Comparison of ENCODE assay signal across 8 cellular contexts in the genomic region with DNA sequence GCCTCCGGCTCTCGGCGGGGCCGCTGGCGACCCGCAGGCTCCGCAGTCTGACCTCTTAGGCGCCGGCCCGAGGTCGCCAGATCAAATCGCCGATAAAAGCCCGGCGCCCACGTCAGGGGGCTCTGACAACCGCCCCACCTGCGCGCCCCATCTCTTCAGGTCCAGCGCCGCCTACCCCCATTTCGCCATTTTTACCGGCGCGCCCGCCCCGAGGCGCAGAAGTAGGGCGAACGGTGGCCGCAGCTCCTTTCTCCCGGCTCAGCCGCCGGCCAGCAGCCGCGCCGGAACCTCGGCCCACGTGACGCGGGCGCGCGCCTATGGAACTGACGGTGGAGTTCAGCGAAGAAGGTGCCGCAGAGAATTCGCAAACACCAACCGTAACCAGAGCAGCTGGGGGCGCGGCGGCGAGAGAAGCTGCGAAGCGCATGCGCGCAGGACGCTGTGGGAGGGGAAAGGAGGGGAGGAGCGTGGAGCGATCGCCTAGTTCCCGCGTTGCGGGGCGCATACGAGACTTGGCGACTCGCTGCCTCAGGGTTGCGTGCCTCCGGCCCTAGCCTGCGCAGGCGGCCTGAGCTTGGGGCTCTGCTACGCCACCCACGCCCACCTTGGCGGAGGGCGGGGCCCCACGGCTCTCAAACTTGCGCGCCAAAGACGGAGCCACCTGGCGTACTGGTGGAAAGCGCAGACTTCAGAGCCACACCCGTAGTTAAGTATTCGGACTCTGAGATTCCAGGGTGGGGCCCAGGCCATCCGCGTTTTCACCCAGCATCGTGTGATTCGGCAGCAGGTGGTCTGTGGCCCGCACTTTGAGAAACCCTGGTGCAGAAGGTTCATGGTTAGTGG. TPM values are rescaled to one million over a fixed set of nuclear protein-coding genes. Genes with fewer than 3 reads are reported as not detected.
A peak's percentile ranks its signal among the peaks of the same experiment; 100 is the strongest.
DNase-seq lines count a peak whose midpoint lies in the region; ATAC-seq and TF ChIP-seq lines count a peak whose summit lies in the region.

A gene with protein sequence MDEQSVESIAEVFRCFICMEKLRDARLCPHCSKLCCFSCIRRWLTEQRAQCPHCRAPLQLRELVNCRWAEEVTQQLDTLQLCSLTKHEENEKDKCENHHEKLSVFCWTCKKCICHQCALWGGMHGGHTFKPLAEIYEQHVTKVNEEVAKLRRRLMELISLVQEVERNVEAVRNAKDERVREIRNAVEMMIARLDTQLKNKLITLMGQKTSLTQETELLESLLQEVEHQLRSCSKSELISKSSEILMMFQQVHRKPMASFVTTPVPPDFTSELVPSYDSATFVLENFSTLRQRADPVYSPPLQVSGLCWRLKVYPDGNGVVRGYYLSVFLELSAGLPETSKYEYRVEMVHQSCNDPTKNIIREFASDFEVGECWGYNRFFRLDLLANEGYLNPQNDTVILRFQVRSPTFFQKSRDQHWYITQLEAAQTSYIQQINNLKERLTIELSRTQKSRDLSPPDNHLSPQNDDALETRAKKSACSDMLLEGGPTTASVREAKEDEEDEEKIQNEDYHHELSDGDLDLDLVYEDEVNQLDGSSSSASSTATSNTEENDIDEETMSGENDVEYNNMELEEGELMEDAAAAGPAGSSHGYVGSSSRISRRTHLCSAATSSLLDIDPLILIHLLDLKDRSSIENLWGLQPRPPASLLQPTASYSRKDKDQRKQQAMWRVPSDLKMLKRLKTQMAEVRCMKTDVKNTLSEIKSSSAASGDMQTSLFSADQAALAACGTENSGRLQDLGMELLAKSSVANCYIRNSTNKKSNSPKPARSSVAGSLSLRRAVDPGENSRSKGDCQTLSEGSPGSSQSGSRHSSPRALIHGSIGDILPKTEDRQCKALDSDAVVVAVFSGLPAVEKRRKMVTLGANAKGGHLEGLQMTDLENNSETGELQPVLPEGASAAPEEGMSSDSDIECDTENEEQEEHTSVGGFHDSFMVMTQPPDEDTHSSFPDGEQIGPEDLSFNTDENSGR (minus strand): TSS at position 418 of the 843 bp plus-strand sequence. CDS start 419 bp downstream, outside the sequence.

- ATAC-seq in GM18870 (IDR thresholded peaks at IDR 0.05; ENCODE audit: unreplicated experiment) (peak; percentile 81), HG03135 (IDR thresholded peaks at IDR 0.05; ENCODE audit: unreplicated experiment) (peak; percentile 92)

- no peaks in the 10 kb centered on the region for H3K27me3 ChIP-seq in breast epithelium

- TF ChIP-seq CTCF in AG04449 (IDR thresholded peaks at IDR 0.05; ENCODE audit: insufficient read depth, low read length, missing control alignments) (no peak), VCaP (conservative IDR thresholded peaks at IDR 0.05) (no peak), breast epithelium (IDR thresholded peaks at IDR 0.05) (no peak)

- DNase-seq in AG04449 (ENCODE audit: low read depth, low spot score) (peak; percentile 87), NCI-H2196 treated with DMSO at 0.1 percent for 48 hours (lab: John Stamatoyannopoulos, UW; ENCODE audit: unreplicated experiment) (peak; percentile 97), breast epithelium (ENCODE audit: low spot score in 2 of 2) (peak; percentile 89 to 96)

- H3K4me3 ChIP-seq in AG04449 (ENCODE audit: low read depth, low read length) (peak within 1 kb of the TSS; percentile 90), breast epithelium (peak within 1 kb of the TSS; percentile 73 to 96 (median 89)), iPS-18c (ENCODE audit: insufficient read depth, low read depth, low read length) (peak within 1 kb of the TSS; percentile 88), skin epidermis (peak within 1 kb of the TSS; percentile 52 to 99 (median 86))

- no peak for TF ChIP-seq POLR2A in breast epithelium (IDR thresholded peaks at IDR 0.05)

- CTCF ChIA-PET in AG04449 (lab: Yijun Ruan, JAX): interaction anchor here (0.5 to 1.2 kb wide), 5 partner anchors 12 to 1106 kb away, joined by 3 to 6 read pairs (median 3); no protein-coding TSS in a partner anchor

- H3K36me3 ChIP-seq in breast epithelium: no peaks in the 10 kb centered on the region

- POLR2A ChIA-PET in AG04449 (lab: Yijun Ruan, JAX): interaction anchor here (0.7 to 1.3 kb wide), 2 partner anchors 48 to 508 kb away, joined by 3 to 6 read pairs; a partner anchor contains a TSS

- intact Hi-C loops in breast epithelium (cut with DNase I; ENCODE audit: low total_unique reads): no loop called here

- H3K27ac ChIP-seq in VCaP (peak within 1 kb of the TSS; percentile 92), breast epithelium (peak within 1 kb of the TSS; percentile 89 to 90), skin epidermis (peak within 1 kb of the TSS; percentile 63 to 94 (median 87))

- H3K9me3 ChIP-seq in breast epithelium (no peaks in the 10 kb centered on the region), iPS-18c (ENCODE audit: control insufficient read depth, insufficient read depth, low read length) (no peaks in the 10 kb centered on the region)

- H3K4me1 ChIP-seq in breast epithelium: peaks cover 0 to 6% of the 10 kb centered on the region in 2 donors

RNA-seq across cellular contexts. Expression of the gene that starts here (rescaled TPM):
- 10 to 100 TPM; 18.7 to 24.6 (median 20.9) TPM for total RNA-seq in breast epithelium

Comparison
In these comparisons a context has a peak if more than half of its experiments do, and no peak if none do; other contexts are left out.
1. Peak in every context shown above with its lines: DNase-seq, ATAC-seq, H3K4me3 ChIP-seq and H3K27ac ChIP-seq.